ENCODE assay signal across 29 cellular contexts in genomic region chr6:97422171-97422570, GRCh38.
"Had no signal": no experiment of that assay in that cellular context is flagged by ENCODE, and none has a peak within 500 bp of the region (broad histone marks: within the 10 kb centered on the region; RNA-seq: fewer than 3 reads in every experiment).

No MANE protein-coding gene starts in this region.

- H3K4me3 ChIP-seq: adrenal gland, breast epithelium, cardiac muscle cell, colonic mucosa, gastrocnemius medialis, heart left ventricle had no signal

- H3K4me1 Mint-ChIP-seq: activated naive CD4-positive, alpha-beta T cell treated with anti-CD3 and anti-CD28 coated beads, Interleukin-2, amount 50 U/mL, for 24 hours; activated naive CD8-positive, alpha-beta T cell treated with anti-CD3 and anti-CD28 coated beads for 36 hours; activated naive CD8-positive, alpha-beta T cell treated with anti-CD3 and anti-CD28 coated beads, Interleukin-2, amount 50 U/mL, for 24 hours; brain had no signal

- H3K4me3 Mint-ChIP-seq: activated CD8-positive, alpha-beta T cell treated with anti-CD3 and anti-CD28 coated beads for 36 hours; activated naive CD4-positive, alpha-beta T cell treated with anti-CD3 and anti-CD28 coated beads for 36 hours; activated naive CD4-positive, alpha-beta T cell treated with anti-CD3 and anti-CD28 coated beads, Interleukin-2, amount 50 U/mL, for 24 hours; activated naive CD8-positive, alpha-beta T cell treated with anti-CD3 and anti-CD28 coated beads for 36 hours; activated naive CD8-positive, alpha-beta T cell treated with anti-CD3 and anti-CD28 coated beads, Interleukin-2, amount 50 U/mL, for 24 hours; activated T-cell treated with anti-CD3 and anti-CD28 coated beads, Interleukin-2, amount 50 U/mL, for 4 hours; activated T-helper 1 cell treated with anti-CD3 and anti-CD28 coated beads, Interleukin-12 subunit alpha, Interleukin-12 subunit beta, Interleukin-2, Interleukin-4 antibody, amounts not matched to agents 30 ng/mL and 10 ng/mL and 1 ng/mL, durations not matched to agents 14 hours and 24 hours and 36 hours; brain had no signal

- H3K27me3 ChIP-seq: adrenal gland, breast epithelium, cardiac muscle cell, colonic mucosa, gastrocnemius medialis, heart left ventricle had no signal

- H3K27ac ChIP-seq: adrenal gland, breast epithelium, cardiac muscle cell, colonic mucosa, gastrocnemius medialis, heart left ventricle had no signal

- ATAC-seq: activated CD8-positive, alpha-beta T cell treated with anti-CD3 and anti-CD28 coated beads for 36 hours; activated naive CD8-positive, alpha-beta T cell treated with anti-CD3 and anti-CD28 coated beads, Interleukin-2, amount 50 U/mL, for 24 hours; activated T-cell treated with anti-CD3 and anti-CD28 coated beads, Interleukin-2, amount 50 U/mL, for 4 hours; esophagus mucosa; gastrocnemius medialis; heart left ventricle had no signal

- H3K27ac Mint-ChIP-seq: activated CD8-positive, alpha-beta T cell treated with anti-CD3 and anti-CD28 coated beads for 36 hours; activated naive CD4-positive, alpha-beta T cell treated with anti-CD3 and anti-CD28 coated beads for 36 hours; activated naive CD4-positive, alpha-beta T cell treated with anti-CD3 and anti-CD28 coated beads, Interleukin-2, amount 50 U/mL, for 24 hours; activated naive CD8-positive, alpha-beta T cell treated with anti-CD3 and anti-CD28 coated beads for 36 hours; activated naive CD8-positive, alpha-beta T cell treated with anti-CD3 and anti-CD28 coated beads, Interleukin-2, amount 50 U/mL, for 24 hours; activated T-helper 1 cell treated with anti-CD3 and anti-CD28 coated beads, Interleukin-12 subunit alpha, Interleukin-12 subunit beta, Interleukin-2, Interleukin-4 antibody, amounts not matched to agents 30 ng/mL and 10 ng/mL and 1 ng/mL, durations not matched to agents 14 hours and 24 hours and 36 hours; activated T-helper 2 cell treated with anti-CD3 and anti-CD28 coated beads, Interferon-gamma antibody, Interleukin-2, Interleukin-4, amounts not matched to agents 10 μg/mL and 5 μg/mL and 100 μg/mL, durations not matched to agents 14 hours and 24 hours and 36 hours had no signal

- H3K9me3 ChIP-seq: adrenal gland, colonic mucosa, gastrocnemius medialis had no signal

- H3K4me1 ChIP-seq: adrenal gland, breast epithelium, colonic mucosa, gastrocnemius medialis, heart left ventricle had no signal

- H3K36me3 Mint-ChIP-seq: activated naive CD4-positive, alpha-beta T cell treated with anti-CD3 and anti-CD28 coated beads, Interleukin-2, amount 50 U/mL, for 24 hours; activated naive CD8-positive, alpha-beta T cell treated with anti-CD3 and anti-CD28 coated beads for 36 hours had no signal

- DNase-seq: activated CD4-positive, alpha-beta T cell treated with anti-CD3 and anti-CD28 coated beads for 1 hour; activated CD4-positive, alpha-beta T cell treated with anti-CD3 and anti-CD28 coated beads for 4 hours; activated CD4-positive, alpha-beta T cell treated with anti-CD3 and anti-CD28 coated beads, Interleukin-2, amount 50 U/mL, for 1 hour; activated CD4-positive, alpha-beta T cell treated with anti-CD3 and anti-CD28 coated beads, Interleukin-2, amount 50 U/mL, for 48 hours; activated CD8-positive, alpha-beta memory T cell treated with anti-CD3 and anti-CD28 coated beads for 24 hours; activated CD8-positive, alpha-beta T cell treated with anti-CD3 and anti-CD28 coated beads for 36 hours; activated effector memory CD4-positive, alpha-beta T cell treated with anti-CD3 and anti-CD28 coated beads, Interleukin-2, amount 50 U/mL, for 16 hours; activated naive CD4-positive, alpha-beta T cell treated with anti-CD3 and anti-CD28 coated beads for 36 hours; activated naive CD8-positive, alpha-beta T cell treated with anti-CD3 and anti-CD28 coated beads for 36 hours; activated naive CD8-positive, alpha-beta T cell treated with anti-CD3 and anti-CD28 coated beads, Interleukin-2, amount 50 U/mL, for 24 hours; activated T-cell treated with anti-CD3 and anti-CD28 coated beads, Interleukin-2, amount 50 U/mL, for 4 hours; adrenal gland; amygdala; central memory CD4-positive, alpha-beta T cell; cerebellar nuclear complex; colonic mucosa; effector CD8-positive, alpha-beta T cell; foreskin fibroblast; gastrocnemius medialis; glutamatergic neuron; heart left ventricle; T-helper 2 cell had no signal

- H3K36me3 ChIP-seq: adrenal gland, breast epithelium, cardiac muscle cell, colonic mucosa, gastrocnemius medialis, heart left ventricle had no signal

- H3K27me3 Mint-ChIP-seq: brain had no signal

- H3K9me3 Mint-ChIP-seq: activated naive CD4-positive, alpha-beta T cell treated with anti-CD3 and anti-CD28 coated beads for 36 hours; activated T-helper 1 cell treated with anti-CD3 and anti-CD28 coated beads, Interleukin-12 subunit alpha, Interleukin-12 subunit beta, Interleukin-2, Interleukin-4 antibody, amounts not matched to agents 30 ng/mL and 10 ng/mL and 1 ng/mL, durations not matched to agents 14 hours and 24 hours and 36 hours; activated T-helper 2 cell treated with anti-CD3 and anti-CD28 coated beads, Interferon-gamma antibody, Interleukin-2, Interleukin-4, amounts not matched to agents 10 μg/mL and 5 μg/mL and 100 μg/mL, durations not matched to agents 14 hours and 24 hours and 36 hours had no signal
